ENCODE assay signal across 13 cellular contexts in genomic region chr7:74008687-74009086, GRCh38. TPM values are rescaled to one million over a fixed set of nuclear protein-coding genes. Genes with fewer than 3 reads are reported as not detected.
DNase-seq lines count a peak whose midpoint lies in the region; ATAC-seq and TF ChIP-seq lines count a peak whose summit lies in the region.
"Had no signal": no experiment of that assay in that cellular context is flagged by ENCODE, and none has a peak within 500 bp of the region (broad histone marks: within the 10 kb centered on the region; RNA-seq: fewer than 3 reads in every experiment).

No MANE protein-coding gene starts in this region.

- peaks cover 8% of the 10 kb centered on the region for H3K9me1 ChIP-seq in IMR-90 (ENCODE audit: insufficient read depth, low read length)

- no peak overlapping the region for H3K4ac ChIP-seq in IMR-90 (ENCODE audit: low read depth, low read length)

- H2BK15ac ChIP-seq in IMR-90 (ENCODE audit: low read depth, low read length), result no peak overlapping the region

- in situ Hi-C loops in IMR-90 (cut with MboI; ENCODE audit: low sequenced_read_pairs), result no loop called here

- H3K27ac Mint-ChIP-seq in Caco-2 (ENCODE audit: unreplicated experiment), result peak overlapping the region; percentile 21
- H3K27ac Mint-ChIP-seq in activated naive CD8-positive, alpha-beta T cell treated with anti-CD3 and anti-CD28 coated beads for 36 hours, result no peak overlapping the region
- H3K27ac Mint-ChIP-seq: CD14-positive monocyte, GM23338 had no signal

- POLR2A ChIA-PET in Caco-2 (lab: Charles Lee), result no interaction called here
- POLR2A ChIA-PET in IMR-90 (lab: Charles Lee; ENCODE audit: unreplicated experiment), result no interaction called here

- TF ChIP-seq CTCF in Caco-2 (IDR thresholded peaks at IDR 0.05; ENCODE audit: insufficient read depth in 1 of 2, low read depth in 1 of 2, low read length in 1 of 2, severe bottlenecking in 1 of 2, unreplicated experiment in 1 of 2) (no peak), IMR-90 (conservative IDR thresholded peaks at IDR 0.05; ENCODE audit: low read depth, low read length) (no peak), coronary artery (IDR thresholded peaks at IDR 0.05) (no peak), tibial artery (IDR thresholded peaks at IDR 0.05) (no peak)

- no peak overlapping the region for H4K5ac ChIP-seq in IMR-90 (ENCODE audit: low read depth, low read length)

- no peak overlapping the region for H3K9ac ChIP-seq in IMR-90 (ENCODE audit: low read depth, low read length)

- BruUV-seq in Caco-2 (replicated peaks; lab: Mats Ljungman, UMichigan), result no TSS peak
- no TSS peak for BruUV-seq in IMR-90 (replicated peaks; lab: Mats Ljungman, UMichigan)

- H3K36me3 Mint-ChIP-seq in Caco-2 (ENCODE audit: insufficient read depth, unreplicated experiment), result no peaks in the 10 kb centered on the region
- no peaks in the 10 kb centered on the region for H3K36me3 Mint-ChIP-seq in activated naive CD8-positive, alpha-beta T cell treated with anti-CD3 and anti-CD28 coated beads for 36 hours
- H3K36me3 Mint-ChIP-seq: CD14-positive monocyte; CD8-positive, alpha-beta memory T cell; IgD-negative memory B cell had no signal

- no peak overlapping the region for H2AFZ ChIP-seq in IMR-90 (replicated peaks; ENCODE audit: low read length, poor library complexity)
- H2AFZ ChIP-seq: GM23338 had no signal

- no peak for TF ChIP-seq RAD21 in IMR-90 (IDR thresholded peaks at IDR 0.05; ENCODE audit: low read length)

- no peak overlapping the region for H3K4me3 ChIP-seq in Caco-2 (ENCODE audit: low read depth, low read length)
- H3K4me3 ChIP-seq in IMR-90 (ENCODE audit: insufficient read depth, low read depth, low read length), result no peak overlapping the region
- H3K4me3 ChIP-seq in coronary artery, result no peak overlapping the region
- H3K4me3 ChIP-seq in tibial artery, result no peak overlapping the region
- H3K4me3 ChIP-seq: A549, GM23338 had no signal

- no peak for TF ChIP-seq POLR2A in IMR-90 (IDR thresholded peaks at IDR 0.05; ENCODE audit: low read depth, low read length)

- H3K14ac ChIP-seq in IMR-90 (replicated peaks; ENCODE audit: low read depth, low read length), result no peak overlapping the region

- H3K23ac ChIP-seq in IMR-90 (ENCODE audit: low read depth, low read length), result no peak overlapping the region

- dilution Hi-C loops in IMR-90 (cut with HindIII; ENCODE audit: low sequenced_read_pairs, unreplicated experiment), result loop anchor here (10.0 kb wide), 1 partner anchor 54 kb away; no protein-coding TSS in a partner anchor

- H3K27ac ChIP-seq in IMR-90 (ENCODE audit: insufficient read depth, low read length), result no peak overlapping the region
- H3K27ac ChIP-seq in coronary artery, result peak overlapping the region; percentile 46 to 97
- H3K27ac ChIP-seq in tibial artery, result peak overlapping the region; percentile 83 to 90
- H3K27ac ChIP-seq: A549 had no signal

- no peaks in the 10 kb centered on the region for H3K4me1 Mint-ChIP-seq in Caco-2 (ENCODE audit: low read depth, unreplicated experiment)
- no peaks in the 10 kb centered on the region for H3K4me1 Mint-ChIP-seq in activated naive CD8-positive, alpha-beta T cell treated with anti-CD3 and anti-CD28 coated beads for 36 hours
- H3K4me1 Mint-ChIP-seq: CD8-positive, alpha-beta memory T cell; GM23338; IgD-negative memory B cell had no signal

- H2BK120ac ChIP-seq in IMR-90 (ENCODE audit: low read depth, low read length), result no peak overlapping the region

- no peak overlapping the region for H2BK5ac ChIP-seq in IMR-90 (ENCODE audit: low read depth, low read length, poor library complexity, severe bottlenecking)

- H3K4me1 ChIP-seq in Caco-2 (no peaks in the 10 kb centered on the region), IMR-90 (ENCODE audit: control insufficient read depth, insufficient read depth, low read length) (peaks cover 9% of the 10 kb centered on the region; the same call in 1 of the 2 replicates), tibial artery (peaks cover 5 to 71% (median 58%) of the 10 kb centered on the region in 4 donors)

- no peaks in the 10 kb centered on the region for H3K9me3 ChIP-seq in Caco-2
- H3K9me3 ChIP-seq in IMR-90 (ENCODE audit: control insufficient read depth, insufficient read depth, low read length), result no peaks in the 10 kb centered on the region
- H3K9me3 ChIP-seq in tibial artery, result no peaks in the 10 kb centered on the region
- H3K9me3 ChIP-seq: A549 had no signal

- no peaks in the 10 kb centered on the region for H4K20me1 ChIP-seq in IMR-90 (ENCODE audit: insufficient read depth, low read length)

- CTCF ChIA-PET in Caco-2 (lab: Charles Lee), result interaction anchor here (0.6 kb wide), 1 partner anchor 156 kb away, joined by 7 read pairs; no protein-coding TSS in a partner anchor
- CTCF ChIA-PET in IMR-90 (lab: Yijun Ruan, JAX), result interaction anchor here (0.7 kb wide), 1 partner anchor 31 kb away, joined by 3 read pairs; no protein-coding TSS in a partner anchor

- peaks cover 7% of the 10 kb centered on the region for H3K27me3 Mint-ChIP-seq in Caco-2 (ENCODE audit: insufficient read depth, unreplicated experiment)
- H3K27me3 Mint-ChIP-seq in activated naive CD8-positive, alpha-beta T cell treated with anti-CD3 and anti-CD28 coated beads for 36 hours, result no peaks in the 10 kb centered on the region

- no peaks in the 10 kb centered on the region for H3K79me1 ChIP-seq in IMR-90 (ENCODE audit: low read depth in 1 of 2, low read length in 2 of 2)

- ATAC-seq in IMR-90 (ENCODE audit: low read depth), result no peak
- no peak for ATAC-seq in GM21381 (IDR thresholded peaks at IDR 0.05; ENCODE audit: unreplicated experiment)
- ATAC-seq: A549, GM23338 had no signal

- no peak overlapping the region for H2AK5ac ChIP-seq in IMR-90 (ENCODE audit: low read depth, low read length)

- H3K9me3 Mint-ChIP-seq in Caco-2 (ENCODE audit: unreplicated experiment), result no peaks in the 10 kb centered on the region
- no peaks in the 10 kb centered on the region for H3K9me3 Mint-ChIP-seq in activated naive CD8-positive, alpha-beta T cell treated with anti-CD3 and anti-CD28 coated beads for 36 hours
- H3K9me3 Mint-ChIP-seq: CD8-positive, alpha-beta memory T cell; GM23338; IgD-negative memory B cell had no signal

- H2AK9ac ChIP-seq in IMR-90 (replicated peaks; ENCODE audit: low read depth, low read length, poor library complexity), result no peak overlapping the region

- no peak overlapping the region for H4K8ac ChIP-seq in IMR-90 (ENCODE audit: low read depth in 2 of 2, low read length in 2 of 2)

- no peak overlapping the region for H3K4me2 ChIP-seq in IMR-90 (ENCODE audit: low read depth, low read length)
- H3K4me2 ChIP-seq: A549, GM23338 had no signal

- H3K27me3 ChIP-seq in Caco-2 (replicated peaks; ENCODE audit: control insufficient read depth, insufficient read depth, low read length), result no peaks in the 10 kb centered on the region
- H3K27me3 ChIP-seq in IMR-90 (ENCODE audit: control insufficient read depth, insufficient read depth, low read length), result no peaks in the 10 kb centered on the region
- H3K27me3 ChIP-seq in tibial artery, result no peaks in the 10 kb centered on the region

- intact Hi-C loops in Caco-2 (cut with micrococcal nuclease; ENCODE audit: unreplicated experiment) (no loop called here), IMR-90 (cut with micrococcal nuclease) (no loop called here), tibial artery (cut with DNase I; ENCODE audit: low total_unique reads) (no loop called here)

- no peak overlapping the region for H2BK20ac ChIP-seq in IMR-90 (ENCODE audit: low read depth, low read length)

- H3K36me3 ChIP-seq in Caco-2 (ENCODE audit: control insufficient read depth, insufficient read depth, low read length) (no peaks in the 10 kb centered on the region), IMR-90 (ENCODE audit: control insufficient read depth, insufficient read depth, low read length) (no peaks in the 10 kb centered on the region), tibial artery (no peaks in the 10 kb centered on the region)

- WGBS in IMR-90 (ENCODE audit: extremely low coverage in 2 of 2, insufficient read length in 1 of 2), 2 experiments, result 83% methylated on average over 2 of the region's 3 CpGs; no CpG with 5 or more reads in 1 of the 2 experiments

- no peak overlapping the region for H3K56ac ChIP-seq in IMR-90 (ENCODE audit: extremely low read depth, insufficient read depth, low read length)

- H3K18ac ChIP-seq in IMR-90 (ENCODE audit: low read depth, low read length), result no peak overlapping the region

- DNase-seq in Caco-2 (no peak), IMR-90 (no peak), coronary artery (ENCODE audit: low spot score) (no peak), tibial artery (no peak)
- no peak for DNase-seq in activated naive CD8-positive, alpha-beta T cell treated with anti-CD3 and anti-CD28 coated beads for 36 hours
- DNase-seq: CD8-positive, alpha-beta memory T cell; DMS53; H7 had no signal

- no peak overlapping the region for H3K4me3 Mint-ChIP-seq in Caco-2 (ENCODE audit: unreplicated experiment)
- H3K4me3 Mint-ChIP-seq in activated naive CD8-positive, alpha-beta T cell treated with anti-CD3 and anti-CD28 coated beads for 36 hours, result no peak overlapping the region
- H3K4me3 Mint-ChIP-seq: CD14-positive monocyte; CD8-positive, alpha-beta memory T cell; GM23338; IgD-negative memory B cell had no signal

- peak overlapping the region; percentile 61; the same call in 1 of the 2 replicates for H4K91ac ChIP-seq in IMR-90 (ENCODE audit: insufficient read depth, low read depth, low read length)

TF ChIP-seq in IMR-90, 13 proteins besides CTCF, POLR2A, EP300 and RAD21 (continues in another document):
- TF ChIP-seq SMC3 (IDR thresholded peaks at IDR 0.05; ENCODE audit: low read depth, low read length) (no peak), MXI1 (IDR thresholded peaks at IDR 0.05; ENCODE audit: borderline replicate concordance, low read depth, low read length) (no peak), CHD1 (IDR thresholded peaks at IDR 0.05; ENCODE audit: low read depth, low read length) (no peak), MAZ (IDR thresholded peaks at IDR 0.05; ENCODE audit: borderline replicate concordance, low read depth, low read length) (no peak), NFE2L2 (IDR thresholded peaks at IDR 0.05; ENCODE audit: low read depth, low read length) (no peak), FOS (IDR thresholded peaks at IDR 0.05; ENCODE audit: low read depth, low read length) (no peak), CEBPB (IDR thresholded peaks at IDR 0.05; ENCODE audit: low read depth, low read length) (no peak), RFX5 (IDR thresholded peaks at IDR 0.05; ENCODE audit: low read depth, low read length) (no peak), MAFK (IDR thresholded peaks at IDR 0.05; ENCODE audit: low read depth, low read length) (no peak), RCOR1 (IDR thresholded peaks at IDR 0.05; ENCODE audit: insufficient replicate concordance, low read length) (no peak)

RNA-seq across cellular contexts. Expression of gene ELN, which starts 19.3 kb away (rescaled TPM):
- total RNA-seq in Caco-2 (2022) (not detected in 2 replicates), IMR-90 (2012; rRNA removed) (1.9 and 2.2 TPM in 2 replicates)
- 14.3 and 15.3 TPM in 2 replicates for polyA plus RNA-seq in IMR-90 (2012; rRNA removed)
- polyA plus RNA-seq in IMR-90 (2012; cell fraction: cytosol; rRNA removed), result 9.6 and 12.3 TPM in 2 replicates
- polyA plus RNA-seq in IMR-90 (2012; cell fraction: nucleus; rRNA removed; ENCODE audit: low replicate concordance), result 5.9 and 15.2 TPM in 2 replicates
- total RNA-seq in activated naive CD8-positive, alpha-beta T cell treated with anti-CD3 and anti-CD28 coated beads for 36 hours, result not detected
- total RNA-seq: CD8-positive, alpha-beta memory T cell had no signal
- polyA plus RNA-seq: CD14-positive monocyte; CD8-positive, alpha-beta memory T cell; IgD-negative memory B cell had no signal
